In genomic region chr15:26069204-26069603, GRCh38 we compare ENCODE assay signal across 17 cellular contexts.
DNase-seq lines count a peak whose midpoint lies in the region; ATAC-seq and TF ChIP-seq lines count a peak whose summit lies in the region.
"Had no signal": no experiment of that assay in that cellular context is flagged by ENCODE, and none has a peak within 500 bp of the region (broad histone marks: within the 10 kb centered on the region; RNA-seq: fewer than 3 reads in every experiment).

No MANE protein-coding gene starts in this region.

- H3K36me3 ChIP-seq in neural cell (ENCODE audit: insufficient read depth, low read length) (no peaks in the 10 kb centered on the region), gastroesophageal sphincter (no peaks in the 10 kb centered on the region)
- H3K36me3 ChIP-seq: Peyer's patch had no signal

- H3K9me3 ChIP-seq in neural cell (ENCODE audit: low read length): no peaks in the 10 kb centered on the region
- peaks cover 0 to 5% (median 0%) of the 10 kb centered on the region in 3 donors for H3K9me3 ChIP-seq in gastroesophageal sphincter
- H3K9me3 ChIP-seq: Peyer's patch had no signal

- H3K27ac ChIP-seq in neural cell (ENCODE audit: low read length) (peak overlapping the region; percentile 97), gastroesophageal sphincter (no peak overlapping the region)
- H3K27ac ChIP-seq: Peyer's patch had no signal

- H3K27me3 ChIP-seq in neural cell (ENCODE audit: insufficient read depth, low read depth, low read length): no peaks in the 10 kb centered on the region
- no peaks in the 10 kb centered on the region for H3K27me3 ChIP-seq in gastroesophageal sphincter
- H3K27me3 ChIP-seq: Peyer's patch had no signal

- H3K79me2 ChIP-seq in neural cell (replicated peaks; ENCODE audit: insufficient read depth, low read length): no peaks in the 10 kb centered on the region

- H4K20me1 ChIP-seq in neural cell (ENCODE audit: insufficient read depth): no peaks in the 10 kb centered on the region

- no peak for TF ChIP-seq POLR2A in gastroesophageal sphincter (IDR thresholded peaks at IDR 0.05)

- H3K9ac ChIP-seq in neural cell (ENCODE audit: low read length): peak overlapping the region; percentile 65

- 33 to 40% methylated on average over 1 of the region's 1 CpG for WGBS in gastroesophageal sphincter (ENCODE audit: low coverage in 1 of 2), 2 donors

- H3K4me3 ChIP-seq in neural cell (ENCODE audit: low read length) (peak overlapping the region; percentile 51), gastroesophageal sphincter (no peak overlapping the region)
- H3K4me3 ChIP-seq: Peyer's patch had no signal

- H3K4me1 ChIP-seq in gastroesophageal sphincter: no peaks in the 10 kb centered on the region
- H3K4me1 ChIP-seq: Peyer's patch had no signal

- TF ChIP-seq EP300 in neural cell (conservative IDR thresholded peaks at IDR 0.05; ENCODE audit: poor library complexity, severe bottlenecking) (no peak), gastroesophageal sphincter (IDR thresholded peaks at IDR 0.05) (no peak)

- TF ChIP-seq RAD21 in neural cell (conservative IDR thresholded peaks at IDR 0.05): no peak

- no peak overlapping the region for H2AFZ ChIP-seq in neural cell (ENCODE audit: low read depth, low read length)

- peak overlapping the region; percentile 40 for H3K4me2 ChIP-seq in neural cell (ENCODE audit: low read length)

- DNase-seq in NCI-H82 (lab: John Stamatoyannopoulos, UW) (peak; percentile 49), cerebellar cortex (ENCODE audit: low spot score) (peak; percentile 71), NCI-H1694 treated with DMSO at 0.1 percent for 48 hours (lab: John Stamatoyannopoulos, UW) (no peak), pons (ENCODE audit: low spot score) (no peak)
- no peak for DNase-seq in effector CD8-positive, alpha-beta T cell (lab: John Stamatoyannopoulos, UW)
- DNase-seq: GF-D8, GOT3, MM.1S, NCI-H1092, NCI-H1436 treated with DMSO at 0.1 percent for 48 hours, NCI-H2029 treated with DMSO at 0.1 percent for 48 hours, NCI-H2171, NCI-H526, Peyer's patch had no signal

- H3K9me2 ChIP-seq in neural cell (ENCODE audit: insufficient read depth, low read length): no peaks in the 10 kb centered on the region

- H3F3A ChIP-seq in neural cell (ENCODE audit: insufficient read depth, low read length, poor library complexity, severe bottlenecking): peaks cover 19% of the 10 kb centered on the region

- TF ChIP-seq CTCF in neural cell (IDR thresholded peaks at IDR 0.05; ENCODE audit: poor library complexity, severe bottlenecking) (no peak), gastroesophageal sphincter (IDR thresholded peaks at IDR 0.05) (no peak)

- no peak for ATAC-seq in gastroesophageal sphincter
- ATAC-seq: Right ventricle myocardium inferior had no signal

TF ChIP-seq in neural cell, 6 proteins besides CTCF, POLR2A, EP300 and RAD21:
- no peak for TF ChIP-seq SMC3 (conservative IDR thresholded peaks at IDR 0.05; ENCODE audit: poor library complexity)
- no peak for TF ChIP-seq EZH2 (IDR thresholded peaks at IDR 0.05; ENCODE audit: borderline replicate concordance, insufficient read depth, low read length, poor library complexity, severe bottlenecking)
- no peak for TF ChIP-seq TAF1 (IDR thresholded peaks at IDR 0.05; ENCODE audit: low read depth)
- TF ChIP-seq MXI1 (conservative IDR thresholded peaks at IDR 0.05; ENCODE audit: poor library complexity, severe bottlenecking): no peak
- TF ChIP-seq REST (IDR thresholded peaks at IDR 0.05; ENCODE audit: borderline replicate concordance): no peak
- TF ChIP-seq POLR2AphosphoS5 (IDR thresholded peaks at IDR 0.05): no peak

Comparison
In these comparisons a context has a peak if more than half of its experiments do, and no peak if none do; other contexts are left out.
1. DNase-seq: peak in NCI-H82 (single experiment) and cerebellar cortex (single experiment); none in NCI-H1694 treated with DMSO at 0.1 percent for 48 hours (single experiment), pons (single experiment) and effector CD8-positive, alpha-beta T cell (single experiment).